20 cellular contexts compared by ENCODE assay signal in genomic region chr11:34606326-34607120, GRCh38. TPM values are rescaled to one million over a fixed set of nuclear protein-coding genes. Genes with fewer than 3 reads are reported as not detected.
"Had no signal": no experiment of that assay in that cellular context is flagged by ENCODE, and none has a peak within 500 bp of the region (broad histone marks: within the 10 kb centered on the region; RNA-seq: fewer than 3 reads in every experiment).

No MANE protein-coding gene starts in this region.

- H2AFZ ChIP-seq: parathyroid adenoma had no signal

- H3K4me3 ChIP-seq: body of pancreas, sigmoid colon, spleen, tibial artery had no signal

- H3K9me3 ChIP-seq: body of pancreas, neutrophil, sigmoid colon, spleen, tibial artery had no signal

- H3K9me3 Mint-ChIP-seq: activated CD4-positive, alpha-beta T cell treated with anti-CD3 and anti-CD28 coated beads, Interleukin-2, amount 10 ng/mL, durations not matched to agents 24 days and 14 days; activated CD8-positive, alpha-beta T cell treated with anti-CD3 and anti-CD28 coated beads for 36 hours; activated naive CD8-positive, alpha-beta T cell treated with anti-CD3 and anti-CD28 coated beads, Interleukin-2, amount 10 ng/mL, durations not matched to agents 7 days and 5 days; activated T-helper 2 cell treated with anti-CD3 and anti-CD28 coated beads, Interferon-gamma antibody, Interleukin-2, Interleukin-4, amounts not matched to agents 10 μg/mL and 5 μg/mL and 100 μg/mL, durations not matched to agents 14 hours and 24 hours and 36 hours; naive thymus-derived CD8-positive, alpha-beta T cell had no signal

- H3K4me1 Mint-ChIP-seq: activated CD4-positive, alpha-beta T cell treated with anti-CD3 and anti-CD28 coated beads, Interleukin-2, amount 10 ng/mL, durations not matched to agents 24 days and 14 days; activated naive CD8-positive, alpha-beta T cell treated with anti-CD3 and anti-CD28 coated beads, Interleukin-2, amount 10 ng/mL, durations not matched to agents 7 days and 5 days; naive thymus-derived CD8-positive, alpha-beta T cell had no signal

- H3K4me3 Mint-ChIP-seq: activated CD4-positive, alpha-beta T cell treated with anti-CD3 and anti-CD28 coated beads, Interleukin-2, amount 10 ng/mL, durations not matched to agents 24 days and 14 days; activated CD8-positive, alpha-beta T cell treated with anti-CD3 and anti-CD28 coated beads for 36 hours; activated naive CD8-positive, alpha-beta T cell treated with anti-CD3 and anti-CD28 coated beads, Interleukin-2, amount 10 ng/mL, durations not matched to agents 7 days and 5 days; naive thymus-derived CD8-positive, alpha-beta T cell had no signal

- H3K79me2 ChIP-seq: parathyroid adenoma had no signal

- H3K27ac ChIP-seq: neutrophil, parathyroid adenoma, sigmoid colon, spleen, tibial artery had no signal

- FAIRE-seq: urothelium cell line had no signal

- H3K36me3 ChIP-seq: neutrophil, sigmoid colon, spleen, tibial artery had no signal

- DNase-seq: activated CD4-positive, alpha-beta T cell treated with anti-CD3 and anti-CD28 coated beads, Interleukin-2, amount 10 ng/mL, durations not matched to agents 24 days and 14 days; activated CD8-positive, alpha-beta T cell treated with anti-CD3 and anti-CD28 coated beads for 36 hours; activated naive CD4-positive, alpha-beta T cell treated with Interleukin-2 at 50 U/mL for 16 hours; activated naive CD8-positive, alpha-beta T cell treated with anti-CD3 and anti-CD28 coated beads, Interleukin-2, amount 10 ng/mL, durations not matched to agents 7 days and 5 days; activated T-cell treated with anti-CD3 and anti-CD28 coated beads, Interleukin-2, amount 50 U/mL, for 1 hour; body of pancreas; foreskin fibroblast; naive thymus-derived CD8-positive, alpha-beta T cell; sigmoid colon; spleen; stimulated activated CD4-positive, alpha-beta T cell treated with anti-CD3 and anti-CD28 coated beads, Interleukin-4, amount 100 ng/mL, for 4 hours; stimulated activated naive CD4-positive, alpha-beta T cell; substantia nigra; tibial artery had no signal

- H3K36me3 Mint-ChIP-seq: activated naive CD8-positive, alpha-beta T cell treated with anti-CD3 and anti-CD28 coated beads, Interleukin-2, amount 10 ng/mL, durations not matched to agents 7 days and 5 days; naive thymus-derived CD8-positive, alpha-beta T cell had no signal

- ATAC-seq: activated CD8-positive, alpha-beta T cell treated with anti-CD3 and anti-CD28 coated beads for 36 hours; body of pancreas; naive thymus-derived CD8-positive, alpha-beta T cell had no signal

- H3K27ac Mint-ChIP-seq: activated CD4-positive, alpha-beta T cell treated with anti-CD3 and anti-CD28 coated beads, Interleukin-2, amount 10 ng/mL, durations not matched to agents 24 days and 14 days; activated CD8-positive, alpha-beta T cell treated with anti-CD3 and anti-CD28 coated beads for 36 hours; activated naive CD8-positive, alpha-beta T cell treated with anti-CD3 and anti-CD28 coated beads, Interleukin-2, amount 10 ng/mL, durations not matched to agents 7 days and 5 days; activated T-helper 2 cell treated with anti-CD3 and anti-CD28 coated beads, Interferon-gamma antibody, Interleukin-2, Interleukin-4, amounts not matched to agents 10 μg/mL and 5 μg/mL and 100 μg/mL, durations not matched to agents 14 hours and 24 hours and 36 hours; naive thymus-derived CD8-positive, alpha-beta T cell had no signal

- H3K4me1 ChIP-seq: sigmoid colon, spleen, tibial artery had no signal

- H3K9ac ChIP-seq: parathyroid adenoma had no signal

- H3K27me3 ChIP-seq: body of pancreas, neutrophil, sigmoid colon, spleen, tibial artery had no signal

RNA-seq across cellular contexts. Expression of gene EHF, which starts 14.4 kb away (rescaled TPM):
- total RNA-seq: activated CD4-positive, alpha-beta T cell treated with anti-CD3 and anti-CD28 coated beads, Interleukin-2, amount 10 ng/mL, durations not matched to agents 24 days and 14 days; activated CD8-positive, alpha-beta T cell treated with anti-CD3 and anti-CD28 coated beads for 36 hours; activated naive CD8-positive, alpha-beta T cell treated with anti-CD3 and anti-CD28 coated beads, Interleukin-2, amount 10 ng/mL, durations not matched to agents 7 days and 5 days; activated T-helper 2 cell treated with anti-CD3 and anti-CD28 coated beads, Interferon-gamma antibody, Interleukin-2, Interleukin-4, amounts not matched to agents 10 μg/mL and 5 μg/mL and 100 μg/mL, durations not matched to agents 14 hours and 24 hours and 36 hours; dermis microvascular lymphatic vessel endothelial cell; glomerular endothelial cell; naive thymus-derived CD8-positive, alpha-beta T cell had no signal
- polyA plus RNA-seq: naive thymus-derived CD8-positive, alpha-beta T cell had no signal
